In genomic region chr11:18016789-18017188, GRCh38 we compare ENCODE assay signal across 24 cellular contexts. TPM values are rescaled to one million over a fixed set of nuclear protein-coding genes. Genes with fewer than 3 reads are reported as not detected.
DNase-seq lines count a peak whose midpoint lies in the region; ATAC-seq, FAIRE-seq and TF ChIP-seq lines count a peak whose summit lies in the region.
"Had no signal": no experiment of that assay in that cellular context is flagged by ENCODE, and none has a peak within 500 bp of the region (broad histone marks: within the 10 kb centered on the region; RNA-seq: fewer than 3 reads in every experiment).

No MANE protein-coding gene starts in this region.

- 0% methylated on average over 2 of the region's 2 CpGs for WGBS in K562 (ENCODE audit: insufficient coverage, low coverage, missing lambda C conversion rate)

- peaks cover 6% of the 10 kb centered on the region; the same call in 2 of the 3 replicates for H3K79me2 ChIP-seq in K562 (ENCODE audit: control insufficient read depth, insufficient read depth, low read length)

- in situ Hi-C loops in K562 (cut with MboI) = no loop called here

- no peak for TF ChIP-seq RAD21 in K562 (CRISPR knock-in tag; conservative IDR thresholded peaks at IDR 0.05 in 1 of 2, IDR thresholded peaks at IDR 0.05 in 1 of 2)

- no peak for ATAC-seq in activated naive CD8-positive, alpha-beta T cell treated with anti-CD3 and anti-CD28 coated beads, Interleukin-2, amount 10 ng/mL, durations not matched to agents 7 days and 5 days (ENCODE audit: low read depth)
- no peak for ATAC-seq in K562
- ATAC-seq: CD8-positive, alpha-beta T cell; Right ventricle myocardium inferior had no signal

- no peaks in the 10 kb centered on the region for H3K9me3 ChIP-seq in K562 (replicated peaks; ENCODE audit: control insufficient read depth, insufficient read depth, low read depth, low read length)
- H3K9me3 ChIP-seq: SJSA1 had no signal

- CTCF ChIA-PET in K562 (lab: Yijun Ruan, JAX; ENCODE audit: low intra/inter-chr PET ratio) = no interaction called here

- H3K9me3 Mint-ChIP-seq in activated naive CD8-positive, alpha-beta T cell treated with anti-CD3 and anti-CD28 coated beads, Interleukin-2, amount 10 ng/mL, durations not matched to agents 7 days and 5 days = no peaks in the 10 kb centered on the region
- H3K9me3 Mint-ChIP-seq in activated naive CD8-positive, alpha-beta T cell treated with anti-CD3 and anti-CD28 coated beads for 36 hours = peaks cover 1% of the 10 kb centered on the region
- H3K9me3 Mint-ChIP-seq in activated CD4-positive, alpha-beta T cell treated with anti-CD3 and anti-CD28 coated beads, Interleukin-2, amount 10 ng/mL, durations not matched to agents 24 days and 14 days = no peaks in the 10 kb centered on the region
- H3K9me3 Mint-ChIP-seq in activated T-helper 1 cell treated with anti-CD3 and anti-CD28 coated beads, Interleukin-12 subunit alpha, Interleukin-12 subunit beta, Interleukin-2, Interleukin-4 antibody, amounts not matched to agents 30 ng/mL and 10 ng/mL and 1 ng/mL, durations not matched to agents 14 hours and 24 hours and 36 hours = no peaks in the 10 kb centered on the region
- H3K9me3 Mint-ChIP-seq: HFFc6 had no signal

- TF ChIP-seq POLR2A in K562 (conservative IDR thresholded peaks at IDR 0.05) = no peak

- peak overlapping the region; percentile 16 for H3K27ac Mint-ChIP-seq in activated naive CD8-positive, alpha-beta T cell treated with anti-CD3 and anti-CD28 coated beads, Interleukin-2, amount 10 ng/mL, durations not matched to agents 7 days and 5 days
- no peak overlapping the region for H3K27ac Mint-ChIP-seq in activated naive CD8-positive, alpha-beta T cell treated with anti-CD3 and anti-CD28 coated beads for 36 hours
- H3K27ac Mint-ChIP-seq in activated CD4-positive, alpha-beta T cell treated with anti-CD3 and anti-CD28 coated beads, Interleukin-2, amount 10 ng/mL, durations not matched to agents 24 days and 14 days = no peak overlapping the region
- H3K27ac Mint-ChIP-seq in activated T-helper 1 cell treated with anti-CD3 and anti-CD28 coated beads, Interleukin-12 subunit alpha, Interleukin-12 subunit beta, Interleukin-2, Interleukin-4 antibody, amounts not matched to agents 30 ng/mL and 10 ng/mL and 1 ng/mL, durations not matched to agents 14 hours and 24 hours and 36 hours = no peak overlapping the region
- H3K27ac Mint-ChIP-seq: CD8-positive, alpha-beta T cell; HFFc6 had no signal

- H3K4me2 ChIP-seq in K562 (ENCODE audit: insufficient read depth, low read length) = no peak overlapping the region

- TF ChIP-seq EP300 in K562 (IDR thresholded peaks at IDR 0.05; ENCODE audit: low read length) = no peak

- POLR2A ChIA-PET in activated naive CD8-positive, alpha-beta T cell treated with anti-CD3 and anti-CD28 coated beads, Interleukin-2, amount 10 ng/mL, durations not matched to agents 7 days and 5 days (lab: Charles Lee) = interaction anchor here (0.7 kb wide), 1 partner anchor 354 kb away, joined by 3 read pairs; no protein-coding TSS in a partner anchor
- POLR2A ChIA-PET in K562 (lab: Yijun Ruan, JAX) = no interaction called here

- H3K27me3 Mint-ChIP-seq in activated naive CD8-positive, alpha-beta T cell treated with anti-CD3 and anti-CD28 coated beads, Interleukin-2, amount 10 ng/mL, durations not matched to agents 7 days and 5 days = no peaks in the 10 kb centered on the region
- no peaks in the 10 kb centered on the region for H3K27me3 Mint-ChIP-seq in activated naive CD8-positive, alpha-beta T cell treated with anti-CD3 and anti-CD28 coated beads for 36 hours
- H3K27me3 Mint-ChIP-seq in activated CD4-positive, alpha-beta T cell treated with anti-CD3 and anti-CD28 coated beads, Interleukin-2, amount 10 ng/mL, durations not matched to agents 24 days and 14 days = peaks cover 3% of the 10 kb centered on the region
- H3K27me3 Mint-ChIP-seq in activated T-helper 1 cell treated with anti-CD3 and anti-CD28 coated beads, Interleukin-12 subunit alpha, Interleukin-12 subunit beta, Interleukin-2, Interleukin-4 antibody, amounts not matched to agents 30 ng/mL and 10 ng/mL and 1 ng/mL, durations not matched to agents 14 hours and 24 hours and 36 hours (ENCODE audit: insufficient read depth) = peaks cover 5% of the 10 kb centered on the region

- peak; percentile 73 for FAIRE-seq in K562 (lab: Jason Lieb, UNC)

- H3K4me1 ChIP-seq in K562 (replicated peaks in 1 of 2; ENCODE audit: control insufficient read depth in 2 of 2, insufficient read depth in 2 of 2, low read length in 2 of 2) = peaks cover 8 to 17% of the 10 kb centered on the region in 2 experiments; a peak in 4 of 5 replicates

- BruUV-seq in K562 (replicated peaks; lab: Mats Ljungman, UMichigan) = no TSS peak

- intact Hi-C loops in K562 (cut with micrococcal nuclease) = no loop called here
- intact Hi-C loops in activated CD4-positive, alpha-beta T cell treated with anti-CD3 and anti-CD28 coated beads, Interleukin-2, amount 10 ng/mL, durations not matched to agents 24 days and 14 days (cut with micrococcal nuclease) = loop anchor here (10.0 kb wide), 1 partner anchor 742 kb away; the partner anchor contains the start of gene NUCB2
- intact Hi-C loops in activated T-helper 1 cell treated with anti-CD3 and anti-CD28 coated beads, Interleukin-12 subunit alpha, Interleukin-12 subunit beta, Interleukin-2, Interleukin-4 antibody, amounts not matched to agents 30 ng/mL and 10 ng/mL and 1 ng/mL, durations not matched to agents 14 hours and 24 hours and 36 hours (cut with micrococcal nuclease) = loop anchor here (10.0 kb wide), 2 partner anchors 228 to 812 kb away; partner anchors contain the start of genes PIK3C2A and SAA2

- peaks cover 18% of the 10 kb centered on the region for H3K4me1 Mint-ChIP-seq in activated naive CD8-positive, alpha-beta T cell treated with anti-CD3 and anti-CD28 coated beads, Interleukin-2, amount 10 ng/mL, durations not matched to agents 7 days and 5 days
- peaks cover 26% of the 10 kb centered on the region for H3K4me1 Mint-ChIP-seq in activated naive CD8-positive, alpha-beta T cell treated with anti-CD3 and anti-CD28 coated beads for 36 hours
- H3K4me1 Mint-ChIP-seq in activated CD4-positive, alpha-beta T cell treated with anti-CD3 and anti-CD28 coated beads, Interleukin-2, amount 10 ng/mL, durations not matched to agents 24 days and 14 days = peaks cover 27% of the 10 kb centered on the region
- peaks cover 30% of the 10 kb centered on the region for H3K4me1 Mint-ChIP-seq in activated T-helper 1 cell treated with anti-CD3 and anti-CD28 coated beads, Interleukin-12 subunit alpha, Interleukin-12 subunit beta, Interleukin-2, Interleukin-4 antibody, amounts not matched to agents 30 ng/mL and 10 ng/mL and 1 ng/mL, durations not matched to agents 14 hours and 24 hours and 36 hours (ENCODE audit: low read depth)

- no peaks in the 10 kb centered on the region for H3K9me1 ChIP-seq in K562 (ENCODE audit: control insufficient read depth, insufficient read depth, low read length)

- H3K9ac ChIP-seq in K562 (ENCODE audit: insufficient read depth in 1 of 2, low read depth in 2 of 2, low read length in 2 of 2) = no peak overlapping the region

- peaks cover 0 to 7% of the 10 kb centered on the region in 2 experiments; a peak in 3 of 5 replicates for H3K27me3 ChIP-seq in K562 (ENCODE audit: control insufficient read depth in 2 of 2, insufficient read depth in 2 of 2, low read length in 2 of 2)

- H3K4me3 ChIP-seq in K562 = no peak overlapping the region
- H3K4me3 ChIP-seq: SJSA1 had no signal

- TF ChIP-seq CTCF in K562 (IDR thresholded peaks at IDR 0.05 in 2 of 3, conservative IDR thresholded peaks at IDR 0.05 in 1 of 3; ENCODE audit: insufficient read depth in 2 of 3, low read depth in 1 of 3, low read length in 3 of 3) = peak in 1 of 3 experiments; percentile 16; a peak in 1 of 6 replicates

- no peaks in the 10 kb centered on the region for H3K36me3 ChIP-seq in K562 (ENCODE audit: control insufficient read depth, insufficient read depth, low read length)
- H3K36me3 ChIP-seq: SJSA1 had no signal

- H2AFZ ChIP-seq in K562 (ENCODE audit: low read depth, low read length) = no peak overlapping the region

- no peaks in the 10 kb centered on the region for H3K36me3 Mint-ChIP-seq in activated naive CD8-positive, alpha-beta T cell treated with anti-CD3 and anti-CD28 coated beads, Interleukin-2, amount 10 ng/mL, durations not matched to agents 7 days and 5 days
- peaks cover 8% of the 10 kb centered on the region for H3K36me3 Mint-ChIP-seq in activated naive CD8-positive, alpha-beta T cell treated with anti-CD3 and anti-CD28 coated beads for 36 hours
- no peaks in the 10 kb centered on the region for H3K36me3 Mint-ChIP-seq in activated CD4-positive, alpha-beta T cell treated with anti-CD3 and anti-CD28 coated beads, Interleukin-2, amount 10 ng/mL, durations not matched to agents 24 days and 14 days (ENCODE audit: low read depth)
- peaks cover 5% of the 10 kb centered on the region for H3K36me3 Mint-ChIP-seq in activated T-helper 1 cell treated with anti-CD3 and anti-CD28 coated beads, Interleukin-12 subunit alpha, Interleukin-12 subunit beta, Interleukin-2, Interleukin-4 antibody, amounts not matched to agents 30 ng/mL and 10 ng/mL and 1 ng/mL, durations not matched to agents 14 hours and 24 hours and 36 hours (ENCODE audit: low read depth)

- DNase-seq in activated naive CD8-positive, alpha-beta T cell treated with anti-CD3 and anti-CD28 coated beads, Interleukin-2, amount 10 ng/mL, durations not matched to agents 7 days and 5 days = no peak
- no peak for DNase-seq in activated naive CD8-positive, alpha-beta T cell treated with anti-CD3 and anti-CD28 coated beads for 36 hours
- DNase-seq in SK-N-DZ (ENCODE audit: low spot score) (peak; percentile 35), K562 (ENCODE audit: extremely low read depth in 1 of 4, low spot score in 3 of 4) (peak in 2 of 4 experiments; percentile 26 to 78), amygdala (lab: John Stamatoyannopoulos, UW) (no peak)
- no peak for DNase-seq in activated CD4-positive, alpha-beta T cell treated with anti-CD3 and anti-CD28 coated beads, Interleukin-2, amount 10 ng/mL, durations not matched to agents 24 days and 14 days
- DNase-seq in activated T-helper 1 cell treated with anti-CD3 and anti-CD28 coated beads, Interleukin-12 subunit alpha, Interleukin-12 subunit beta, Interleukin-2, Interleukin-4 antibody, amounts not matched to agents 30 ng/mL and 10 ng/mL and 1 ng/mL, durations not matched to agents 14 hours and 24 hours and 36 hours (ENCODE audit: low spot score) = no peak
- DNase-seq: AML-193; C1 segment of cervical spinal cord; Calu3; CD8-positive, alpha-beta T cell; DMS53; EL; GF-D8; H7; HFFc6; Kasumi-1; NCI-H1417; NCI-H1694 treated with DMSO at 0.1 percent for 48 hours; NCI-H2081 treated with DMSO at 0.1 percent for 48 hours; NCI-H2171 treated with DMSO at 0.1 percent for 48 hours had no signal

- no peaks in the 10 kb centered on the region for H4K20me1 ChIP-seq in K562 (replicated peaks; ENCODE audit: control insufficient read depth, insufficient read depth, low read length)

- H3K4me3 Mint-ChIP-seq in activated naive CD8-positive, alpha-beta T cell treated with anti-CD3 and anti-CD28 coated beads, Interleukin-2, amount 10 ng/mL, durations not matched to agents 7 days and 5 days = no peak overlapping the region
- no peak overlapping the region for H3K4me3 Mint-ChIP-seq in activated naive CD8-positive, alpha-beta T cell treated with anti-CD3 and anti-CD28 coated beads for 36 hours
- H3K4me3 Mint-ChIP-seq in activated CD4-positive, alpha-beta T cell treated with anti-CD3 and anti-CD28 coated beads, Interleukin-2, amount 10 ng/mL, durations not matched to agents 24 days and 14 days = no peak overlapping the region
- no peak overlapping the region for H3K4me3 Mint-ChIP-seq in activated T-helper 1 cell treated with anti-CD3 and anti-CD28 coated beads, Interleukin-12 subunit alpha, Interleukin-12 subunit beta, Interleukin-2, Interleukin-4 antibody, amounts not matched to agents 30 ng/mL and 10 ng/mL and 1 ng/mL, durations not matched to agents 14 hours and 24 hours and 36 hours
- H3K4me3 Mint-ChIP-seq: CD8-positive, alpha-beta T cell; HFFc6 had no signal

- no peak overlapping the region for H3K27ac ChIP-seq in K562 (ENCODE audit: extremely low read depth, low read depth, low read length)
- H3K27ac ChIP-seq: SJSA1 had no signal

RNA-seq across cellular contexts. Expression of gene SERGEF, which starts 3.9 kb away (rescaled TPM):
- total RNA-seq in activated naive CD8-positive, alpha-beta T cell treated with anti-CD3 and anti-CD28 coated beads, Interleukin-2, amount 10 ng/mL, durations not matched to agents 7 days and 5 days = 10 to 100 TPM; 44.3 to 47.2 TPM
- total RNA-seq in activated naive CD8-positive, alpha-beta T cell treated with anti-CD3 and anti-CD28 coated beads for 36 hours = 10 to 100 TPM; 37.0 to 38.0 TPM
- 51.5 and 53.6 TPM in 2 replicates for polyA plus RNA-seq in SK-N-DZ (2014; cell fraction: cytosol; rRNA removed)
- polyA plus RNA-seq in SK-N-DZ (2014; cell fraction: nucleus; rRNA removed) = 36.0 and 39.5 TPM in 2 replicates
- 39.9 and 64.0 TPM in 2 replicates for total RNA-seq in K562 (2011; cell fraction: chromatin; rRNA removed; ENCODE audit: low replicate concordance)
- 20.0 and 23.5 TPM in 2 replicates for total RNA-seq in K562 (2011; cell fraction: nucleolus; rRNA removed)
- total RNA-seq in K562 (2011; cell fraction: nucleoplasm; rRNA removed) = 23.7 and 32.1 TPM in 2 replicates
- 17.4 and 25.1 TPM in 2 replicates for total RNA-seq in K562 (2014; rRNA removed)
- 25.6 and 30.4 TPM in 2 replicates for total RNA-seq in K562 (2014; rRNA removed; fragmentation: Illumina TruSeq; extraction: Trizol)
- total RNA-seq in K562 (2015; rRNA removed; fragmentation: Illumina TruSeq; extraction: Trizol) = 21.1 and 23.1 TPM in 2 replicates
- total RNA-seq in K562 (2021) = 28.0 and 31.4 TPM in 2 replicates
- polyA plus RNA-seq in K562 (2011; rRNA removed) = 16.1 and 19.2 TPM in 2 replicates
- polyA plus RNA-seq in K562 (2011; cell fraction: cytosol; rRNA removed) = 13.6 and 16.2 TPM in 2 replicates
- 14.1 and 20.3 TPM in 2 replicates for polyA plus RNA-seq in K562 (2011; cell fraction: nucleus; rRNA removed)
- polyA plus RNA-seq in K562 (2012) = 28.4 and 48.0 TPM in 2 replicates
- polyA plus RNA-seq in K562 (2014; fragmentation: Illumina TruSeq; extraction: Trizol) = 19.9 and 23.2 TPM in 2 replicates
- 10 to 100 TPM; 10.2 to 20.4 TPM for polyA plus RNA-seq in K562 (2014; fragmentation: Nextera tagmentation; extraction: Ambion mirVana)
- polyA plus RNA-seq in K562 (2014; rRNA removed) = 14.1 and 15.3 TPM in 2 replicates
- polyA minus RNA-seq in K562 (2011; rRNA and poly(A)+ RNA removed) = 39.8 and 45.0 TPM in 2 replicates
- polyA minus RNA-seq in K562 (2011; cell fraction: cytosol; rRNA and poly(A)+ RNA removed) = 7.5 and 13.9 TPM in 2 replicates
- polyA minus RNA-seq in K562 (2011; cell fraction: nucleus; rRNA and poly(A)+ RNA removed) = 20.9 and 24.0 TPM in 2 replicates
- 26.2 and 35.8 TPM in 2 replicates for total RNA-seq in activated CD4-positive, alpha-beta T cell treated with anti-CD3 and anti-CD28 coated beads, Interleukin-2, amount 10 ng/mL, durations not matched to agents 24 days and 14 days
- 24.5 and 32.8 TPM in 2 replicates for total RNA-seq in activated T-helper 1 cell treated with anti-CD3 and anti-CD28 coated beads, Interleukin-12 subunit alpha, Interleukin-12 subunit beta, Interleukin-2, Interleukin-4 antibody, amounts not matched to agents 30 ng/mL and 10 ng/mL and 1 ng/mL, durations not matched to agents 14 hours and 24 hours and 36 hours

RNA-seq across cellular contexts. Expression of gene TPH1, which starts 29.3 kb away (rescaled TPM):
- total RNA-seq in activated naive CD8-positive, alpha-beta T cell treated with anti-CD3 and anti-CD28 coated beads, Interleukin-2, amount 10 ng/mL, durations not matched to agents 7 days and 5 days = under 1 TPM; 0.28 to 0.40 TPM
- total RNA-seq in activated naive CD8-positive, alpha-beta T cell treated with anti-CD3 and anti-CD28 coated beads for 36 hours = 1 to 10 TPM in 1 of 2 experiments, under 1 TPM in 1; 0.46 to 1.0 TPM
- polyA plus RNA-seq in SK-N-DZ (2014; cell fraction: cytosol; rRNA removed) = 0.22 and 0.42 TPM in 2 replicates
- polyA plus RNA-seq in SK-N-DZ (2014; cell fraction: nucleus; rRNA removed) = 2.9 and 3.1 TPM in 2 replicates
- total RNA-seq in K562 (2011; cell fraction: chromatin; rRNA removed; ENCODE audit: low replicate concordance) = 0.05 and 0.74 TPM in 2 replicates
- 0.17 and 0.53 TPM in 2 replicates for total RNA-seq in K562 (2011; cell fraction: nucleolus; rRNA removed)
- total RNA-seq in K562 (2011; cell fraction: nucleoplasm; rRNA removed) = 0.38 and 0.44 TPM in 2 replicates
- total RNA-seq in K562 (2014; rRNA removed) (0.04 and 0.05 TPM in 2 replicates), K562 (2014; rRNA removed; fragmentation: Illumina TruSeq; extraction: Trizol) (0.22 and 0.51 TPM in 2 replicates), K562 (2015; rRNA removed; fragmentation: Illumina TruSeq; extraction: Trizol) (0.23 and 0.29 TPM in 2 replicates), K562 (2021) (0.11 and 0.13 TPM in 2 replicates)
- polyA plus RNA-seq in K562 (2011; rRNA removed) (0.15 and 0.17 TPM in 2 replicates), K562 (2014; fragmentation: Illumina TruSeq; extraction: Trizol) (0.19 and 0.22 TPM in 2 replicates), K562 (2014; fragmentation: Nextera tagmentation; extraction: Ambion mirVana) (under 1 TPM; 0.04 to 0.17 TPM), K562 (2014; rRNA removed) (0.19 and 0.49 TPM in 2 replicates)
- 0.03 and 0.04 TPM in 2 replicates for polyA plus RNA-seq in K562 (2011; cell fraction: cytosol; rRNA removed)
- 0.53 and 0.55 TPM in 2 replicates for polyA plus RNA-seq in K562 (2011; cell fraction: nucleus; rRNA removed)
- polyA plus RNA-seq in K562 (2012) = 0.09 and 0.17 TPM in 2 replicates
- 0.27 and 0.60 TPM in 2 replicates for polyA minus RNA-seq in K562 (2011; rRNA and poly(A)+ RNA removed)
- polyA minus RNA-seq in K562 (2011; cell fraction: cytosol; rRNA and poly(A)+ RNA removed) = not detected in 2 replicates
- 0.27 and 0.56 TPM in 2 replicates for polyA minus RNA-seq in K562 (2011; cell fraction: nucleus; rRNA and poly(A)+ RNA removed)
- total RNA-seq in activated CD4-positive, alpha-beta T cell treated with anti-CD3 and anti-CD28 coated beads, Interleukin-2, amount 10 ng/mL, durations not matched to agents 24 days and 14 days = 0.36 and 0.56 TPM in 2 replicates
- total RNA-seq in activated T-helper 1 cell treated with anti-CD3 and anti-CD28 coated beads, Interleukin-12 subunit alpha, Interleukin-12 subunit beta, Interleukin-2, Interleukin-4 antibody, amounts not matched to agents 30 ng/mL and 10 ng/mL and 1 ng/mL, durations not matched to agents 14 hours and 24 hours and 36 hours = 0.49 and 0.51 TPM in 2 replicates
- total RNA-seq: A172, Right ventricle myocardium inferior had no signal
